Comparison of ENCODE assay signal across 26 cellular contexts in the genomic region with DNA sequence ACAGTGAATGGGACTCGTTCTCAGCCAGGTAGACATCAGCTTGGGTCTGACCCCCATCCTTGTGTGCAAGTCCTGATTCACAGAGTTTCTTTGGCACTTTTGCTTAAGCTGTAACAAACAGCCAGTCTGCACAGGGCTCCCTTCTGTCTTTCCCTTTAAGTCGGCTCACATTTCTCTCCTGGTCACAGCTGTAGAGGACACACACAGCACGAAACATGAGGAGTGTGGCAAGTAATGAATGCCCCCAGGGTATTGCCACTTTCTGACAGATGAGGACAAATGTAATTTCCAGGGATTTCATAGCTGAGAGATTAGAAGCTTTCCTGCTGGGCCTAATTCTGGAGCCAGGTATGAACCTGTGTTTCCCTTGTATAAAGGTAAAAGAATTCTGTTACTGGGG.
"Had no signal": no experiment of that assay in that cellular context is flagged by ENCODE, and none has a peak within 500 bp of the region (broad histone marks: within the 10 kb centered on the region; RNA-seq: fewer than 3 reads in every experiment).

No MANE protein-coding gene starts in this region.

- H3K36me3 Mint-ChIP-seq: activated naive CD4-positive, alpha-beta T cell treated with anti-CD3 and anti-CD28 coated beads, Interleukin-2, amount 10 ng/mL, durations not matched to agents 7 days and 5 days; natural killer cell had no signal

- H3K4me3 Mint-ChIP-seq: activated CD8-positive, alpha-beta T cell treated with anti-CD3 and anti-CD28 coated beads, Interleukin-2, amount 10 ng/mL, durations not matched to agents 7 days and 5 days; activated naive CD4-positive, alpha-beta T cell treated with anti-CD3 and anti-CD28 coated beads, Interleukin-2, amount 10 ng/mL, durations not matched to agents 7 days and 5 days; activated naive CD8-positive, alpha-beta T cell treated with anti-CD3 and anti-CD28 coated beads, Interleukin-2, amount 50 U/mL, for 24 hours; activated T-cell treated with anti-CD3 and anti-CD28 coated beads, Interleukin-2, amount 50 U/mL, for 24 hours; central memory CD8-positive, alpha-beta T cell; endodermal cell; natural killer cell; stimulated activated naive CD8-positive, alpha-beta T cell treated with anti-CD3 and anti-CD28 coated beads, Interleukin-15, Interleukin-2, amounts not matched to agents 100 ng/mL and 50 ng/mL, for 24 hours had no signal

- H3K36me3 ChIP-seq: brain microvascular endothelial cell, colonic mucosa, lower lobe of right lung, neutrophil, pancreas, right lobe of liver, tibial nerve, vagina had no signal

- H3K4me1 ChIP-seq: colonic mucosa, lower lobe of right lung, pancreas, right lobe of liver, vagina had no signal

- H3K9me3 ChIP-seq: colonic mucosa, lower lobe of right lung, neutrophil, pancreas, right lobe of liver, tibial nerve, vagina had no signal

- H3K27me3 Mint-ChIP-seq: activated naive CD4-positive, alpha-beta T cell treated with anti-CD3 and anti-CD28 coated beads, Interleukin-2, amount 10 ng/mL, durations not matched to agents 7 days and 5 days had no signal

- H3K4me1 Mint-ChIP-seq: activated naive CD4-positive, alpha-beta T cell treated with anti-CD3 and anti-CD28 coated beads, Interleukin-2, amount 10 ng/mL, durations not matched to agents 7 days and 5 days; activated naive CD8-positive, alpha-beta T cell treated with anti-CD3 and anti-CD28 coated beads, Interleukin-2, amount 50 U/mL, for 24 hours; central memory CD8-positive, alpha-beta T cell; natural killer cell had no signal

- H3K4me3 ChIP-seq: colonic mucosa, hepatocyte, lower lobe of right lung, pancreas, right lobe of liver, tibial nerve, vagina had no signal

- DNase-seq: activated CD4-positive, alpha-beta T cell treated with anti-CD3 and anti-CD28 coated beads for 48 hours; activated CD4-positive, CD25-positive, alpha-beta regulatory T cell; activated CD8-positive, alpha-beta T cell treated with anti-CD3 and anti-CD28 coated beads, Interleukin-2, amount 10 ng/mL, durations not matched to agents 7 days and 5 days; activated naive CD4-positive, alpha-beta T cell treated with anti-CD3 and anti-CD28 coated beads, Interleukin-2, amount 10 ng/mL, durations not matched to agents 7 days and 5 days; activated naive CD8-positive, alpha-beta T cell treated with anti-CD3 and anti-CD28 coated beads, Interleukin-2, amount 50 U/mL, for 24 hours; activated T-cell treated with anti-CD3 and anti-CD28 coated beads, Interleukin-2, amount 50 U/mL, for 24 hours; anterior cingulate cortex; brain microvascular endothelial cell; colonic mucosa; endodermal cell; foreskin fibroblast; left cardiac atrium; lower lobe of right lung; natural killer cell; pancreas; right lobe of liver; small intestine; stimulated activated CD4-positive, alpha-beta T cell treated with anti-CD3 and anti-CD28 coated beads, Interleukin-15, amount 100 ng/mL, for 24 hours; stimulated activated CD4-positive, alpha-beta T cell treated with anti-CD3 and anti-CD28 coated beads, Interleukin-2, amount 100 ng/mL, for 48 hours had no signal

- H3K27ac ChIP-seq: brain microvascular endothelial cell, colonic mucosa, epithelial cell of prostate, hepatocyte, lower lobe of right lung, neutrophil, pancreas, right lobe of liver, tibial nerve, vagina had no signal

- H3K27ac Mint-ChIP-seq: activated CD8-positive, alpha-beta T cell treated with anti-CD3 and anti-CD28 coated beads, Interleukin-2, amount 10 ng/mL, durations not matched to agents 7 days and 5 days; activated naive CD4-positive, alpha-beta T cell treated with anti-CD3 and anti-CD28 coated beads, Interleukin-2, amount 10 ng/mL, durations not matched to agents 7 days and 5 days; activated naive CD8-positive, alpha-beta T cell treated with anti-CD3 and anti-CD28 coated beads, Interleukin-2, amount 50 U/mL, for 24 hours; activated T-cell treated with anti-CD3 and anti-CD28 coated beads, Interleukin-2, amount 50 U/mL, for 24 hours; endodermal cell; natural killer cell; stimulated activated naive CD8-positive, alpha-beta T cell treated with anti-CD3 and anti-CD28 coated beads, Interleukin-15, Interleukin-2, amounts not matched to agents 100 ng/mL and 50 ng/mL, for 24 hours had no signal

- H3K9me3 Mint-ChIP-seq: activated naive CD4-positive, alpha-beta T cell treated with anti-CD3 and anti-CD28 coated beads, Interleukin-2, amount 10 ng/mL, durations not matched to agents 7 days and 5 days; activated naive CD8-positive, alpha-beta T cell treated with anti-CD3 and anti-CD28 coated beads, Interleukin-2, amount 50 U/mL, for 24 hours; activated T-cell treated with anti-CD3 and anti-CD28 coated beads, Interleukin-2, amount 50 U/mL, for 24 hours; central memory CD8-positive, alpha-beta T cell; endodermal cell; natural killer cell; stimulated activated naive CD8-positive, alpha-beta T cell treated with anti-CD3 and anti-CD28 coated beads, Interleukin-15, Interleukin-2, amounts not matched to agents 100 ng/mL and 50 ng/mL, for 24 hours had no signal
